ENCODE assay signal across 22 cellular contexts in the genomic region with DNA sequence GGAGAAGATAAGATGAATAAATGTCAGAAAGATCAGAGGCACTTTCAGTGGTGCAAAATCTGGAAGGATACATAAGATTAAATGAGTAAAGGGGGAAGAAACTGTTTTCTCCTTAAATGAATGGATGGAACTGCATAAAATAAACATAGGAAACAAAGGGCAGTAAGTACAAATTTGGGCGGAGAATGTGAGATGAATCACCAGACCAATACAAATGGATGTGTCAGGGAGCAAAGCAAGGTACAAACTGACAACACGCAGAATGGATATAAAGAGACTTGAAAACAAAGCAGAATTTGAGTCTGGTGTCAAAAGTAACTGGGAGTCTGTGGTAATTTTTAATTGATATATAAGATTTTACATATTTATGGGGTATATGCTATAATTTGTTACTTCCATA.
DNase-seq lines count a peak whose midpoint lies in the region; ATAC-seq and TF ChIP-seq lines count a peak whose summit lies in the region.
"Had no signal": no experiment of that assay in that cellular context is flagged by ENCODE, and none has a peak within 500 bp of the region (broad histone marks: within the 10 kb centered on the region; RNA-seq: fewer than 3 reads in every experiment).

No MANE protein-coding gene starts in this region.

- H3F3A ChIP-seq in PC-3 (ENCODE audit: low read length, unreplicated experiment): no peaks in the 10 kb centered on the region

- H3K18ac ChIP-seq in mesenchymal stem cell (ENCODE audit: low read depth in 1 of 2, low read length in 2 of 2): no peak overlapping the region

- no peak overlapping the region for H2BK12ac ChIP-seq in mesenchymal stem cell (ENCODE audit: low read length in 2 of 2)

- H3K23ac ChIP-seq in mesenchymal stem cell (ENCODE audit: low read length in 2 of 2): no peak overlapping the region

- POLR2A ChIA-PET in PC-3 (lab: Charles Lee; ENCODE audit: unreplicated experiment): no interaction called here

- ATAC-seq in PC-3 (peak; percentile 50; the same call in 1 of the 2 replicates), sciatic nerve (no peak)
- ATAC-seq: GM12878; naive thymus-derived CD4-positive, alpha-beta T cell; T-cell had no signal

- H2BK5ac ChIP-seq in mesenchymal stem cell (ENCODE audit: low read depth, low read length, poor library complexity, severe bottlenecking): no peak overlapping the region

- H3K79me1 ChIP-seq in mesenchymal stem cell (replicated peaks; ENCODE audit: low read length, poor library complexity, severe bottlenecking): no peaks in the 10 kb centered on the region

- no peak overlapping the region for H2BK15ac ChIP-seq in mesenchymal stem cell (ENCODE audit: low read depth, poor library complexity, severe bottlenecking)

- intact Hi-C loops in PC-3 (cut with micrococcal nuclease) (no loop called here), sciatic nerve (cut with DNase I) (no loop called here)

- no peak overlapping the region for H2AK5ac ChIP-seq in mesenchymal stem cell (ENCODE audit: low read length, severe bottlenecking)

- no peak overlapping the region for H3K4ac ChIP-seq in mesenchymal stem cell (ENCODE audit: low read depth in 1 of 2, low read length in 2 of 2)

- peak; percentile 63 for DNase-seq in EH (ENCODE audit: low read depth)
- peak; percentile 39 for DNase-seq in PC-3
- DNase-seq in cardiac fibroblast (ENCODE audit: low read depth in 2 of 2): peak; percentile 54 to 79
- DNase-seq in mesenchymal stem cell: peak; percentile 61
- DNase-seq in sciatic nerve (ENCODE audit: low spot score): no peak
- DNase-seq in mesenteric fat pad (ENCODE audit: low spot score): no peak
- DNase-seq in SKM-1 treated with dmso at 0.1 percent for 144 hours (lab: John Stamatoyannopoulos, UW; ENCODE audit: unreplicated experiment): no peak
- no peak for DNase-seq in effector CD4-positive, alpha-beta T cell
- DNase-seq: activated CD4-positive, alpha-beta T cell treated with anti-CD3 and anti-CD28 coated beads for 4 hours; DMS 273 treated with DMSO at 0.1 percent for 48 hours; H9; naive thymus-derived CD4-positive, alpha-beta T cell; NCI-H1436 treated with DMSO at 0.1 percent for 48 hours; NCI-H2171; NCI-H524 treated with DMSO at 0.1 percent for 48 hours; SHP77 treated with DMSO at 0.1 percent for 48 hours; stimulated activated CD4-positive, alpha-beta T cell treated with anti-CD3 and anti-CD28 coated beads, Interleukin-2, amount 100 ng/mL, for 48 hours; stimulated activated naive CD4-positive, alpha-beta T cell treated with Interleukin-2 at 50 U/mL for 16 hours; T-cell; thyroid gland had no signal

- H3K9me2 ChIP-seq in PC-3 (replicated peaks; ENCODE audit: low read length): no peaks in the 10 kb centered on the region

- H3K9me3 ChIP-seq in PC-3 (ENCODE audit: low read length): no peaks in the 10 kb centered on the region
- H3K9me3 ChIP-seq in mesenchymal stem cell (ENCODE audit: control insufficient read depth, low read length): no peaks in the 10 kb centered on the region
- H3K9me3 ChIP-seq: thyroid gland had no signal

- 3% methylated on average over 1 of the region's 2 CpGs for WGBS in mesenchymal stem cell

- BruUV-seq in PC-3 (replicated peaks; lab: Mats Ljungman, UMichigan): no TSS peak

- TF ChIP-seq CTCF in PC-3 (conservative IDR thresholded peaks at IDR 0.05; ENCODE audit: low read depth, low read length) (no peak), cardiac fibroblast (IDR thresholded peaks at IDR 0.05; ENCODE audit: low read depth, low read length) (no peak)

- H3K79me2 ChIP-seq in PC-3 (ENCODE audit: low read length): no peaks in the 10 kb centered on the region

- H3K27me3 ChIP-seq in PC-3 (ENCODE audit: low read length) (no peaks in the 10 kb centered on the region), mesenchymal stem cell (ENCODE audit: control insufficient read depth in 1 of 2, insufficient read depth in 1 of 2, low read length in 2 of 2) (no peaks in the 10 kb centered on the region)
- H3K27me3 ChIP-seq: thyroid gland had no signal

- no peak overlapping the region for H2BK120ac ChIP-seq in mesenchymal stem cell (ENCODE audit: low read depth, low read length)

- no peak overlapping the region for H3K4me3 ChIP-seq in PC-3 (ENCODE audit: low read length)
- H3K4me3 ChIP-seq in cardiac fibroblast (replicated peaks in 1 of 2; ENCODE audit: low read depth in 2 of 2, low read length in 2 of 2): no peak overlapping the region
- H3K4me3 ChIP-seq in mesenchymal stem cell (ENCODE audit: insufficient read depth in 1 of 2, low read depth in 1 of 2, low read length in 2 of 2): no peak overlapping the region
- H3K4me3 ChIP-seq: GM12878, skin epidermis, thyroid gland had no signal

- H4K91ac ChIP-seq in mesenchymal stem cell (ENCODE audit: low read length): no peak overlapping the region

- no peak overlapping the region for H2AFZ ChIP-seq in PC-3 (ENCODE audit: low read length)
- H2AFZ ChIP-seq in mesenchymal stem cell (ENCODE audit: low read depth, low read length): no peak overlapping the region

- no peaks in the 10 kb centered on the region for H4K20me1 ChIP-seq in PC-3 (ENCODE audit: low read length)

- CTCF ChIA-PET in PC-3 (lab: Charles Lee): no interaction called here

- H4K8ac ChIP-seq in mesenchymal stem cell (ENCODE audit: low read length): no peak overlapping the region

- H3K9ac ChIP-seq in PC-3 (ENCODE audit: low read length): no peak overlapping the region
- no peak overlapping the region for H3K9ac ChIP-seq in mesenchymal stem cell (ENCODE audit: low read length)

- no peak overlapping the region for H3K14ac ChIP-seq in mesenchymal stem cell (ENCODE audit: low read length in 2 of 2)

- H3K4me2 ChIP-seq in PC-3 (ENCODE audit: low read length) (no peak overlapping the region), mesenchymal stem cell (ENCODE audit: low read length, poor library complexity, severe bottlenecking) (no peak overlapping the region)

- H3K36me3 ChIP-seq in PC-3 (ENCODE audit: low read depth, low read length) (no peaks in the 10 kb centered on the region), mesenchymal stem cell (ENCODE audit: control insufficient read depth in 1 of 2, insufficient read depth in 2 of 2, low read depth in 1 of 2, low read length in 2 of 2) (no peaks in the 10 kb centered on the region)
- H3K36me3 ChIP-seq: thyroid gland had no signal

- H3K4me1 ChIP-seq in PC-3 (ENCODE audit: insufficient read depth, low read length) (no peaks in the 10 kb centered on the region), mesenchymal stem cell (ENCODE audit: control insufficient read depth, insufficient read depth, low read depth, low read length) (peaks cover 2% of the 10 kb centered on the region)

- H3K27ac ChIP-seq in PC-3 (ENCODE audit: low read length) (no peak overlapping the region), mesenchymal stem cell (ENCODE audit: low read length, poor library complexity, severe bottlenecking) (no peak overlapping the region)
- H3K27ac ChIP-seq: skin epidermis, thyroid gland had no signal

Comparison
In these comparisons a context has a peak if more than half of its experiments do, and no peak if none do; other contexts are left out.
1. DNase-seq: peak in EH (single experiment), PC-3 (single experiment), cardiac fibroblast (2 of 2) and mesenchymal stem cell (single experiment); none in sciatic nerve (single experiment), mesenteric fat pad (single experiment), SKM-1 treated with dmso at 0.1 percent for 144 hours (single experiment) and effector CD4-positive, alpha-beta T cell (single experiment).